24 cellular contexts compared by ENCODE assay signal in genomic region chr2:176378323-176378722, GRCh38.
"Had no signal": no experiment of that assay in that cellular context is flagged by ENCODE, and none has a peak within 500 bp of the region (broad histone marks: within the 10 kb centered on the region; RNA-seq: fewer than 3 reads in every experiment).

No MANE protein-coding gene starts in this region.

- FAIRE-seq: frontal cortex had no signal

- H3K4me3 ChIP-seq: coronary artery, dorsolateral prefrontal cortex, esophagus muscularis mucosa, gastroesophageal sphincter, heart left ventricle, hepatocyte, left lung, lower lobe of right lung, mucosa of descending colon had no signal

- H3K27ac ChIP-seq: coronary artery, dorsolateral prefrontal cortex, epithelial cell of prostate, esophagus muscularis mucosa, foreskin keratinocyte, gastroesophageal sphincter, heart left ventricle, hepatocyte, left lung, lower lobe of right lung had no signal

- DNase-seq: dermis blood vessel endothelial cell; dorsolateral prefrontal cortex; effector CD4-positive, alpha-beta T cell; effector memory CD4-positive, alpha-beta T cell; foreskin keratinocyte; heart left ventricle; hypothalamus; immature natural killer cell; islet precursor cell; left cardiac atrium; left lung; left ventricle myocardium superior; lower lobe of right lung; mesenchymal stem cell; mucosa of descending colon; naive B cell; naive thymus-derived CD8-positive, alpha-beta T cell had no signal

- H3K27ac Mint-ChIP-seq: immature natural killer cell; mesothelial cell of epicardium; naive B cell; naive thymus-derived CD8-positive, alpha-beta T cell had no signal

- H3K36me3 Mint-ChIP-seq: naive B cell had no signal

- H3K4me1 Mint-ChIP-seq: immature natural killer cell; mesothelial cell of epicardium; naive B cell; naive thymus-derived CD8-positive, alpha-beta T cell had no signal

- H3K36me3 ChIP-seq: esophagus muscularis mucosa, gastroesophageal sphincter, heart left ventricle, left lung, lower lobe of right lung had no signal

- H3K4me1 ChIP-seq: esophagus muscularis mucosa, foreskin keratinocyte, gastroesophageal sphincter, heart left ventricle, left lung, lower lobe of right lung had no signal

- H3K4me3 Mint-ChIP-seq: immature natural killer cell; mesothelial cell of epicardium; naive B cell; naive thymus-derived CD8-positive, alpha-beta T cell had no signal
